In the genomic region with DNA sequence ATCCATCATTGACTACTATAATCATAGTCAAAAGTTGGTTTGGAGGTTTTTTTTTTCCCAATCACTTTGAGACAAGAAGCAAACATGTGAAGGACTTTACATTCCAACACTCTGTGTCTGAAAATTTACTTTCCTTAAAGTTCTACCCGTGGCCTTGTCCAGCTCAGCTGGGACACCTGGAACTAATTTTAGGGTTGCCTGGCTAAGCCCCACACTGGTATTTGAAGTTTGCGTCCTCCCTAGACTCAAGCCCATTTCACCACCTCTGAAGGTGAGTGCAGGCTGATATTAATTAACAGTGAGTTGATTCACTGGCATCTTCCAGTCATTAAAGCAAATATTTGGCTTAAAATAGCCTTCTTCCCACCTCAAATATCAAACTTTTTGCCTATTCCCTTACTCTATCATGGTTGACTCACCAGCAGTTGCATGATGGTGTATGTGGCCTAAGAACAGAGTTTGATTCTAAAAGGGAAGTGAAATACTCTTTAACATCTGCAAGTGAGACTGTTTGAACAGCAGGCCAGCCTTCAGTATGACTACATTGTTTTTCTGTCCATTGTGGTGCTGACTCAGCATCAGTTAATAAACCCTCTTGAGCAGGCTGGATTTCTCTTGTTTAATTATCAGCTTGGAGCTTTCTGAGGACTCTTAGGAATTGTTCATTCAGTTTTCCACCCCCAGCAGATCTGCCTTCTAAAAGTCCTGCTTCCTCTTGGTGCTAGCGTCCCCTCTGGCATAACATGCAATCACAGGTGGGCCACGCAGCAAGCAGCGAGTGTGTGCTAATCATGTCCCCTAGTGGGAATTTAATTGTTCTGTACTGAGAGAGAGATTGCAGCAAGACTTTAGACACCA, we compare ENCODE assay signal across 9 cellular contexts. TPM values are rescaled to one million over a fixed set of nuclear protein-coding genes. Genes with fewer than 3 reads are reported as not detected.
DNase-seq lines count a peak whose midpoint lies in the region; ATAC-seq and TF ChIP-seq lines count a peak whose summit lies in the region.
"Had no signal": no experiment of that assay in that cellular context is flagged by ENCODE, and none has a peak within 500 bp of the region (broad histone marks: within the 10 kb centered on the region; RNA-seq: fewer than 3 reads in every experiment).

No MANE protein-coding gene starts in this region.

- H3K27me3 Mint-ChIP-seq in chondrocyte (ENCODE audit: low read depth) = peaks cover 19% of the 10 kb centered on the region

- H3K36me3 ChIP-seq in OCI-LY1 (ENCODE audit: insufficient read depth, low read length) = no peaks in the 10 kb centered on the region
- H3K36me3 ChIP-seq: gastrocnemius medialis had no signal

- no peaks in the 10 kb centered on the region; the same call in 1 of the 2 replicates for H3F3A ChIP-seq in OCI-LY1 (ENCODE audit: insufficient read depth, low read length)

- peak overlapping the region; percentile 75 for H3K27ac ChIP-seq in OCI-LY1 (ENCODE audit: low read depth, low read length, poor library complexity, severe bottlenecking)

- peaks cover 37% of the 10 kb centered on the region for H3K4me1 Mint-ChIP-seq in chondrocyte (ENCODE audit: low read depth)

- no peaks in the 10 kb centered on the region for H4K20me1 ChIP-seq in OCI-LY1 (ENCODE audit: insufficient read depth, low read length)

- H3K4me3 ChIP-seq in OCI-LY1 (ENCODE audit: low read depth, low read length, poor library complexity, severe bottlenecking) = no peak overlapping the region

- peak; percentile 76 for ATAC-seq in GM21360 (IDR thresholded peaks at IDR 0.05; ENCODE audit: unreplicated experiment)
- ATAC-seq in HG03469 (IDR thresholded peaks at IDR 0.05; ENCODE audit: unreplicated experiment) = peak; percentile 75

- DNase-seq in NCI-H2081 (lab: John Stamatoyannopoulos, UW) (peak; percentile 7 to 48), NCI-H2081 treated with DMSO at 0.1 percent for 48 hours (lab: John Stamatoyannopoulos, UW) (no peak), chondrocyte (ENCODE audit: low spot score) (no peak), myocyte (ENCODE audit: low read depth) (peak; percentile 66), NCI-H2171 (lab: John Stamatoyannopoulos, UW) (no peak)

- no peak overlapping the region for H3K4me3 Mint-ChIP-seq in chondrocyte (ENCODE audit: unreplicated experiment)

- H3K9me2 ChIP-seq in OCI-LY1 (ENCODE audit: low read depth, low read length) = no peaks in the 10 kb centered on the region

- H2AFZ ChIP-seq in OCI-LY1 (ENCODE audit: low read length) = no peak overlapping the region; the same call in none of the 2 replicates

- peak overlapping the region; percentile 71 for H3K4me2 ChIP-seq in OCI-LY1 (ENCODE audit: low read length)

- peak; percentile 89 for TF ChIP-seq CTCF in OCI-LY1 (IDR thresholded peaks at IDR 0.05; ENCODE audit: low read length)
- peak; percentile 57 for TF ChIP-seq CTCF in chondrocyte (IDR thresholded peaks at IDR 0.05)

- no peak overlapping the region; the same call in 1 of the 2 replicates for H3K9ac ChIP-seq in OCI-LY1 (ENCODE audit: low read length)

- peaks cover 39% of the 10 kb centered on the region for H3K4me1 ChIP-seq in OCI-LY1 (ENCODE audit: insufficient read depth, low read length, severe bottlenecking)

- no peaks in the 10 kb centered on the region for H3K9me3 ChIP-seq in OCI-LY1 (ENCODE audit: low read length)
- H3K9me3 ChIP-seq: gastrocnemius medialis had no signal

- no peaks in the 10 kb centered on the region for H3K9me3 Mint-ChIP-seq in chondrocyte (ENCODE audit: low read depth)

- no peak overlapping the region for H3K27ac Mint-ChIP-seq in chondrocyte (ENCODE audit: unreplicated experiment)

- no peaks in the 10 kb centered on the region for H3K79me2 ChIP-seq in OCI-LY1 (ENCODE audit: insufficient read depth, low read length)

- H3K27me3 ChIP-seq in OCI-LY1 (ENCODE audit: insufficient read depth, low read length) = no peaks in the 10 kb centered on the region

- no peaks in the 10 kb centered on the region for H3K36me3 Mint-ChIP-seq in chondrocyte (ENCODE audit: low read depth)

RNA-seq across cellular contexts. Expression of gene PRDM1, which starts 1.8 kb away (rescaled TPM):
- total RNA-seq in chondrocyte (0.08 to 0.15 TPM (median 0.15 TPM) in 3 replicates), myocyte (0.67 and 0.94 TPM in 2 replicates)
- polyA plus RNA-seq in myocyte (2012) = 0.81 TPM

Comparison
In these comparisons a context has a peak if more than half of its experiments do, and no peak if none do; other contexts are left out.
1. DNase-seq: peak in NCI-H2081 (2 of 2) and myocyte (single experiment); none in NCI-H2081 treated with DMSO at 0.1 percent for 48 hours (single experiment), chondrocyte (single experiment) and NCI-H2171 (single experiment).